9 cellular contexts compared by ENCODE assay signal in genomic region chr15:47194718-47195117, GRCh38.
DNase-seq lines count a peak whose midpoint lies in the region; ATAC-seq, FAIRE-seq and TF ChIP-seq lines count a peak whose summit lies in the region.
"Had no signal": no experiment of that assay in that cellular context is flagged by ENCODE, and none has a peak within 500 bp of the region (broad histone marks: within the 10 kb centered on the region; RNA-seq: fewer than 3 reads in every experiment).

No MANE protein-coding gene starts in this region.

- H3K4me1 Mint-ChIP-seq in glutamatergic neuron (ENCODE audit: low read depth, unreplicated experiment), result peaks cover 58% of the 10 kb centered on the region

- intact Hi-C loops in Right ventricle myocardium superior (cut with DNase I) (loop anchor here (5.0 kb wide), 2 partner anchors 793 to 1093 kb away; no protein-coding TSS in a partner anchor), right cardiac atrium (cut with DNase I) (loop anchor here in 3 of 4 donors (2.0 to 10.0 kb wide), 6 partner anchors 520 to 1093 kb away; partner anchors contain the start of gene SEMA6D (in 1 of the 3))

- DNase-seq in Right ventricle myocardium superior (no peak), right cardiac atrium (no peak), RCC 7860 (ENCODE audit: low spot score) (peak; percentile 8), fibroblast of mammary gland (ENCODE audit: low read depth) (peak; percentile 42), stromal cell of bone marrow (ENCODE audit: low read depth) (peak; percentile 26), amniotic stem cell (lab: John Stamatoyannopoulos, UW) (no peak), glutamatergic neuron (no peak)
- DNase-seq: NCI-H2029 treated with DMSO at 0.1 percent for 48 hours had no signal

- H3K9me3 Mint-ChIP-seq in glutamatergic neuron (ENCODE audit: unreplicated experiment), result peaks cover 6% of the 10 kb centered on the region

- H3K27me3 ChIP-seq in right cardiac atrium (ENCODE audit: control insufficient read depth, insufficient read depth), result peaks cover 3% of the 10 kb centered on the region

- TF ChIP-seq CTCF in fibroblast of mammary gland (conservative IDR thresholded peaks at IDR 0.05; ENCODE audit: control insufficient read depth, insufficient read depth, low read depth, low read length) (peak; percentile 31), glutamatergic neuron (IDR thresholded peaks at IDR 0.05; ENCODE audit: partially characterized antibody, unreplicated experiment) (no peak)

- H3K27me3 Mint-ChIP-seq in glutamatergic neuron (ENCODE audit: unreplicated experiment), result peaks cover 2% of the 10 kb centered on the region

- H3K27ac Mint-ChIP-seq in glutamatergic neuron (ENCODE audit: unreplicated experiment), result no peak overlapping the region

- WGBS in right cardiac atrium, result 45% methylated on average over 2 of the region's 2 CpGs

- H3K4me3 Mint-ChIP-seq in glutamatergic neuron (ENCODE audit: unreplicated experiment), result no peak overlapping the region

- no peak overlapping the region for H3K27ac ChIP-seq in right cardiac atrium (ENCODE audit: low read length)

- H3K4me1 ChIP-seq in right cardiac atrium (ENCODE audit: control insufficient read depth, insufficient read depth, low read length), result no peaks in the 10 kb centered on the region

- H3K4me3 ChIP-seq in right cardiac atrium (ENCODE audit: low read length) (no peak overlapping the region), fibroblast of mammary gland (ENCODE audit: control insufficient read depth, low read depth, low read length) (no peak overlapping the region)

- FAIRE-seq in RCC 7860 (lab: Jason Lieb, UNC), result no peak

- ATAC-seq in Right ventricle myocardium superior (ENCODE audit: poor library complexity) (peak; percentile 52), right cardiac atrium (no peak), GM19397 (IDR thresholded peaks at IDR 0.05; ENCODE audit: unreplicated experiment) (no peak)

- no peaks in the 10 kb centered on the region for H3K36me3 Mint-ChIP-seq in glutamatergic neuron (ENCODE audit: unreplicated experiment)

- no peaks in the 10 kb centered on the region for H3K9me3 ChIP-seq in right cardiac atrium (ENCODE audit: control insufficient read depth, low read length)

Comparison
In these comparisons a context has a peak if more than half of its experiments do, and no peak if none do; other contexts are left out.
1. DNase-seq: peak in RCC 7860 (single experiment), fibroblast of mammary gland (single experiment) and stromal cell of bone marrow (single experiment); none in Right ventricle myocardium superior (single experiment), right cardiac atrium (0 of 3), amniotic stem cell (single experiment) and glutamatergic neuron (single experiment).